Comparison of ENCODE assay signal across 2 cellular contexts in genomic region chr5:146042628-146043279, GRCh38.
A peak's percentile ranks its signal among the peaks of the same experiment; 100 is the strongest.
TF ChIP-seq lines count a peak whose summit lies in the region.

No MANE protein-coding gene starts in this region.

TF ChIP-seq in A549, 52 proteins besides CTCF, POLR2A, EP300 and RAD21 (continued from another document):
- TF ChIP-seq, protein P1, sequence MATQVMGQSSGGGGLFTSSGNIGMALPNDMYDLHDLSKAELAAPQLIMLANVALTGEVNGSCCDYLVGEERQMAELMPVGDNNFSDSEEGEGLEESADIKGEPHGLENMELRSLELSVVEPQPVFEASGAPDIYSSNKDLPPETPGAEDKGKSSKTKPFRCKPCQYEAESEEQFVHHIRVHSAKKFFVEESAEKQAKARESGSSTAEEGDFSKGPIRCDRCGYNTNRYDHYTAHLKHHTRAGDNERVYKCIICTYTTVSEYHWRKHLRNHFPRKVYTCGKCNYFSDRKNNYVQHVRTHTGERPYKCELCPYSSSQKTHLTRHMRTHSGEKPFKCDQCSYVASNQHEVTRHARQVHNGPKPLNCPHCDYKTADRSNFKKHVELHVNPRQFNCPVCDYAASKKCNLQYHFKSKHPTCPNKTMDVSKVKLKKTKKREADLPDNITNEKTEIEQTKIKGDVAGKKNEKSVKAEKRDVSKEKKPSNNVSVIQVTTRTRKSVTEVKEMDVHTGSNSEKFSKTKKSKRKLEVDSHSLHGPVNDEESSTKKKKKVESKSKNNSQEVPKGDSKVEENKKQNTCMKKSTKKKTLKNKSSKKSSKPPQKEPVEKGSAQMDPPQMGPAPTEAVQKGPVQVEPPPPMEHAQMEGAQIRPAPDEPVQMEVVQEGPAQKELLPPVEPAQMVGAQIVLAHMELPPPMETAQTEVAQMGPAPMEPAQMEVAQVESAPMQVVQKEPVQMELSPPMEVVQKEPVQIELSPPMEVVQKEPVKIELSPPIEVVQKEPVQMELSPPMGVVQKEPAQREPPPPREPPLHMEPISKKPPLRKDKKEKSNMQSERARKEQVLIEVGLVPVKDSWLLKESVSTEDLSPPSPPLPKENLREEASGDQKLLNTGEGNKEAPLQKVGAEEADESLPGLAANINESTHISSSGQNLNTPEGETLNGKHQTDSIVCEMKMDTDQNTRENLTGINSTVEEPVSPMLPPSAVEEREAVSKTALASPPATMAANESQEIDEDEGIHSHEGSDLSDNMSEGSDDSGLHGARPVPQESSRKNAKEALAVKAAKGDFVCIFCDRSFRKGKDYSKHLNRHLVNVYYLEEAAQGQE (IDR thresholded peaks at IDR 0.05): no peak
- TF ChIP-seq NPAS2 (CRISPR knock-in tag; IDR thresholded peaks at IDR 0.05; ENCODE audit: borderline replicate concordance) (no peak), FOSL2 (IDR thresholded peaks at IDR 0.05) (no peak), FOSL2 (CRISPR knock-in tag; IDR thresholded peaks at IDR 0.05) (peak; percentile 13; the same call in 1 of the 2 replicates)

TF ChIP-seq in HCT116, 20 proteins besides CTCF, POLR2A, EP300 and RAD21 (continued from another document):
- TF ChIP-seq, protein P1 (IDR thresholded peaks at IDR 0.05; ENCODE audit: low read depth): no peak
- TF ChIP-seq JUND (IDR thresholded peaks at IDR 0.05) (peak; percentile 52), SIN3A (IDR thresholded peaks at IDR 0.05; ENCODE audit: low read depth) (no peak), ZFX (IDR thresholded peaks at IDR 0.05) (no peak), ZNF274 (IDR thresholded peaks at IDR 0.05; ENCODE audit: low read depth, low read length) (no peak), TCF7L2 (IDR thresholded peaks at IDR 0.05; ENCODE audit: borderline replicate concordance, extremely low read depth, insufficient read depth, insufficient read length) (no peak), EGR1 (IDR thresholded peaks at IDR 0.05; ENCODE audit: low read depth) (no peak), SP1 (IDR thresholded peaks at IDR 0.05; ENCODE audit: low read depth) (peak; percentile 60), ELF1 (IDR thresholded peaks at IDR 0.05; ENCODE audit: borderline replicate concordance, low read depth) (no peak), YY1 (IDR thresholded peaks at IDR 0.05; ENCODE audit: extremely low read depth, insufficient replicate concordance, low read depth, low read length) (no peak), CEBPB (IDR thresholded peaks at IDR 0.05; ENCODE audit: low read depth) (no peak), POLR2AphosphoS5 (IDR thresholded peaks at IDR 0.05; ENCODE audit: low read depth, low read length) (no peak), CBX3 (IDR thresholded peaks at IDR 0.05; ENCODE audit: low read depth) (0 out of 2 replicates have a peak, but pooled peaks have one; percentile 23), EZH2 (IDR thresholded peaks at IDR 0.05) (no peak)
- TF ChIP-seq, protein P2, sequence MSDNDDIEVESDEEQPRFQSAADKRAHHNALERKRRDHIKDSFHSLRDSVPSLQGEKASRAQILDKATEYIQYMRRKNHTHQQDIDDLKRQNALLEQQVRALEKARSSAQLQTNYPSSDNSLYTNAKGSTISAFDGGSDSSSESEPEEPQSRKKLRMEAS (IDR thresholded peaks at IDR 0.05): peak; percentile 49; the same call in 1 of the 2 replicates
